In genomic region chr4:154164931-154165839, GRCh38 we compare ENCODE assay signal across 1 cellular context.
TF ChIP-seq lines count a peak whose summit lies in the region.

No MANE protein-coding gene starts in this region.

TF ChIP-seq in K562, 482 proteins besides CTCF, POLR2A, EP300 and RAD21 (continued from another document and continues in another):
- no peak for TF ChIP-seq ZNF609 (CRISPR knock-in tag; IDR thresholded peaks at IDR 0.05; ENCODE audit: borderline replicate concordance)
- TF ChIP-seq CREB3L1 (IDR thresholded peaks at IDR 0.05; ENCODE audit: borderline replicate concordance, low read depth) = no peak
- TF ChIP-seq PHF8 (IDR thresholded peaks at IDR 0.05; ENCODE audit: borderline replicate concordance, low read length) = no peak
- TF ChIP-seq HMG20A (CRISPR knock-in tag; conservative IDR thresholded peaks at IDR 0.05) = no peak
- TF ChIP-seq ZNF75A (CRISPR knock-in tag; IDR thresholded peaks at IDR 0.05) = no peak
- TF ChIP-seq ZNF764 (CRISPR knock-in tag; IDR thresholded peaks at IDR 0.05; ENCODE audit: low read depth) = no peak
- TF ChIP-seq XRCC3 (IDR thresholded peaks at IDR 0.05) = no peak
- TF ChIP-seq CCNT2 (IDR thresholded peaks at IDR 0.05; ENCODE audit: borderline replicate concordance, extremely low read depth, insufficient read length, low read depth, low read length) = peak; percentile 36
- no peak for TF ChIP-seq SUPT5H (IDR thresholded peaks at IDR 0.05)
- TF ChIP-seq ZNF23 (CRISPR knock-in tag; IDR thresholded peaks at IDR 0.05) = no peak
- TF ChIP-seq E4F1 (CRISPR knock-in tag; IDR thresholded peaks at IDR 0.05; ENCODE audit: borderline replicate concordance) = no peak
- no peak for TF ChIP-seq CBFB (CRISPR knock-in tag; IDR thresholded peaks at IDR 0.05)
- peak; percentile 57 for TF ChIP-seq C11orf30 (IDR thresholded peaks at IDR 0.05; ENCODE audit: low read depth)
- no peak for TF ChIP-seq HNRNPL (IDR thresholded peaks at IDR 0.05; ENCODE audit: low read depth, low read length)
- no peak for TF ChIP-seq STAG1 (CRISPR knock-in tag; IDR thresholded peaks at IDR 0.05; ENCODE audit: borderline replicate concordance)
- no peak for TF ChIP-seq RBM25 (IDR thresholded peaks at IDR 0.05; ENCODE audit: low read depth, low read length, severe bottlenecking)
- TF ChIP-seq ZNF561 (CRISPR knock-in tag; conservative IDR thresholded peaks at IDR 0.05) = no peak
- no peak for TF ChIP-seq FUS (optimal IDR thresholded peaks at IDR 0.05; ENCODE audit: low read depth, low read length)
- TF ChIP-seq ZMIZ1 (IDR thresholded peaks at IDR 0.05; ENCODE audit: low read depth in 2 of 2, low read length in 2 of 2) = no peak
- no peak for TF ChIP-seq ILF3 (IDR thresholded peaks at IDR 0.05; ENCODE audit: borderline replicate concordance)
- no peak for TF ChIP-seq CEBPB (tag; IDR thresholded peaks at IDR 0.05)
- no peak for TF ChIP-seq CBFA2T3 (IDR thresholded peaks at IDR 0.05)
- TF ChIP-seq HCFC1 (IDR thresholded peaks at IDR 0.05; ENCODE audit: low read depth, low read length) = no peak
- no peak for TF ChIP-seq FIP1L1 (IDR thresholded peaks at IDR 0.05; ENCODE audit: low read depth, low read length, poor library complexity, severe bottlenecking)
- no peak for TF ChIP-seq HDGF (IDR thresholded peaks at IDR 0.05)
- no peak for TF ChIP-seq SETDB1 (IDR thresholded peaks at IDR 0.05; ENCODE audit: low read length)
- TF ChIP-seq NCOA2 (IDR thresholded peaks at IDR 0.05; ENCODE audit: partially characterized antibody in 2 of 2) = no peak
- TF ChIP-seq POLR2H (tag; IDR thresholded peaks at IDR 0.05; ENCODE audit: low read depth) = no peak
- no peak for TF ChIP-seq ETV6 (IDR thresholded peaks at IDR 0.05; ENCODE audit: borderline replicate concordance in 1 of 2, low read depth in 2 of 2, low read length in 1 of 2)
- no peak for TF ChIP-seq ETV6 (CRISPR knock-in tag; IDR thresholded peaks at IDR 0.05; ENCODE audit: borderline replicate concordance)
- no peak for TF ChIP-seq E2F3 (CRISPR knock-in tag; IDR thresholded peaks at IDR 0.05)
- peak in 1 of 2 experiments; percentile 23; a peak in 1 of 4 replicates for TF ChIP-seq RCOR1 (IDR thresholded peaks at IDR 0.05; ENCODE audit: borderline replicate concordance in 1 of 2, low read depth in 2 of 2, low read length in 2 of 2)
- no peak for TF ChIP-seq ZBTB5 (IDR thresholded peaks at IDR 0.05)
- peak; percentile 56; the same call in 1 of the 2 replicates for TF ChIP-seq SMARCE1 (IDR thresholded peaks at IDR 0.05)
- TF ChIP-seq FOXJ2 (tag; IDR thresholded peaks at IDR 0.05) = 0 out of 2 replicates have a peak, but pooled peaks have one; percentile 21
- no peak for TF ChIP-seq BRCA1 (IDR thresholded peaks at IDR 0.05)
- no peak for TF ChIP-seq BRCA1 (CRISPR knock-in tag; IDR thresholded peaks at IDR 0.05)
- no peak for TF ChIP-seq ILK (tag; IDR thresholded peaks at IDR 0.05; ENCODE audit: borderline replicate concordance, low read depth)
- no peak for TF ChIP-seq MEF2D (tag; conservative IDR thresholded peaks at IDR 0.05; ENCODE audit: low read depth)
- TF ChIP-seq ELF4 (CRISPR knock-in tag; IDR thresholded peaks at IDR 0.05) = no peak
- no peak for TF ChIP-seq NRF1 (conservative IDR thresholded peaks at IDR 0.05 in 1 of 2, IDR thresholded peaks at IDR 0.05 in 1 of 2)
- TF ChIP-seq ZNF140 (CRISPR knock-in tag; IDR thresholded peaks at IDR 0.05) = no peak
- no peak for TF ChIP-seq RNF219 (CRISPR knock-in tag; IDR thresholded peaks at IDR 0.05)
- no peak for TF ChIP-seq TRIM28 (IDR thresholded peaks at IDR 0.05)
- no peak for TF ChIP-seq ZNF224 (CRISPR knock-in tag; IDR thresholded peaks at IDR 0.05)
- TF ChIP-seq NFIC (IDR thresholded peaks at IDR 0.05) = no peak
- TF ChIP-seq ZNF324 (CRISPR knock-in tag; IDR thresholded peaks at IDR 0.05) = no peak
- TF ChIP-seq MTA3 (IDR thresholded peaks at IDR 0.05; ENCODE audit: borderline replicate concordance) = no peak
- no peak for TF ChIP-seq ZNF431 (CRISPR knock-in tag; IDR thresholded peaks at IDR 0.05)
- TF ChIP-seq SREBF1 (IDR thresholded peaks at IDR 0.05; ENCODE audit: borderline replicate concordance, low read depth, low read length) = no peak
- TF ChIP-seq MTF1 (CRISPR knock-in tag; IDR thresholded peaks at IDR 0.05; ENCODE audit: borderline replicate concordance) = no peak
- no peak for TF ChIP-seq ZNF778 (CRISPR knock-in tag; IDR thresholded peaks at IDR 0.05)
- no peak for TF ChIP-seq ZNF12 (CRISPR knock-in tag; IDR thresholded peaks at IDR 0.05)
- TF ChIP-seq MNT (conservative IDR thresholded peaks at IDR 0.05) = no peak
- TF ChIP-seq NFE2 (IDR thresholded peaks at IDR 0.05; ENCODE audit: low read depth) = peak; percentile 52
